2 cellular contexts compared by ENCODE assay signal in genomic region chr1:25420715-25421114, GRCh38. TPM values are rescaled to one million over a fixed set of nuclear protein-coding genes. Genes with fewer than 3 reads are reported as not detected.
"Had no signal": no experiment of that assay in that cellular context is flagged by ENCODE, and none has a peak within 500 bp of the region (broad histone marks: within the 10 kb centered on the region; RNA-seq: fewer than 3 reads in every experiment).

RHCE (minus strand) TSS chr1:25420825; CDS start chr1:25420786, 39 bp downstream.

RNA-seq across cellular contexts. Expression of gene RHCE, which starts in this region (rescaled TPM):
- total RNA-seq: HepG2, HT-29 had no signal
